10 cellular contexts compared by ENCODE assay signal in genomic region chr7:32048970-32049369, GRCh38. TPM values are rescaled to one million over a fixed set of nuclear protein-coding genes. Genes with fewer than 3 reads are reported as not detected.
DNase-seq lines count a peak whose midpoint lies in the region; ATAC-seq lines count a peak whose summit lies in the region.
"Had no signal": no experiment of that assay in that cellular context is flagged by ENCODE, and none has a peak within 500 bp of the region (broad histone marks: within the 10 kb centered on the region; RNA-seq: fewer than 3 reads in every experiment).

No MANE protein-coding gene starts in this region.

- ATAC-seq in GM18519 (IDR thresholded peaks at IDR 0.05; ENCODE audit: low FRiP score, unreplicated experiment) (peak; percentile 75), GM21529 (IDR thresholded peaks at IDR 0.05; ENCODE audit: unreplicated experiment) (peak; percentile 63), HG03520 (IDR thresholded peaks at IDR 0.05; ENCODE audit: unreplicated experiment) (peak; percentile 57)

- peak; percentile 58 for DNase-seq in kidney tubule cell (ENCODE audit: low spot score)
- no peak for DNase-seq in HT-29 (ENCODE audit: low spot score)
- no peak for DNase-seq in hippocampal formation (lab: John Stamatoyannopoulos, UW)
- no peak for DNase-seq in stimulated activated CD4-positive, alpha-beta T cell treated with anti-CD3 and anti-CD28 coated beads, Interleukin-2, amount 100 ng/mL, for 24 hours
- DNase-seq in SW 1271 (lab: John Stamatoyannopoulos, UW), result no peak
- DNase-seq: stimulated activated CD4-positive, alpha-beta T cell treated with anti-CD3 and anti-CD28 coated beads, Interleukin-4, amount 100 ng/mL, for 1 hour had no signal

RNA-seq across cellular contexts. Expression of gene PDE1C, which starts 21.2 kb away (rescaled TPM):
- not detected in 2 replicates for total RNA-seq in HT-29 (2014; rRNA removed; shearing (Covaris generic))
- total RNA-seq: LHCN-M2 had no signal
